Comparison of ENCODE assay signal across 17 cellular contexts in the genomic region with DNA sequence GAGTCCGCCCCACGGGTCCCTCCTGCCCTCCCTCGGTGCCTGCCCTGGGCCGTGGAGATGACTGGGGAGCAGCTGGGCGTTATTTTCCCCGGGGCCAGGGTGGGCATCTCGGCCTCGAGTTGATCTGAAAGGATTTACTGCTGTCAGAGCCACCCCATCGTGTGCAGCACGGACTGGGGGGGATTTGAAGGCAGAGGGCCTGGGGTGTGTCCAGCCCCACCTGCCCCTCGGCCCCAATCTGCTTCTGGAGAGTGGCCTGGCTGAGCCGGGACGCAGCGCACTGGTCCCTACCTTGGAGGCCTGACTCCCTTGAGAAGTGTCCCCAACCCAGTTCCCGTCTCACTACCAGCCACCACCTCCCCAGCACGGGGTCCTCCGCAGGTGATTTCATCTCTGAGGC. TPM values are rescaled to one million over a fixed set of nuclear protein-coding genes. Genes with fewer than 3 reads are reported as not detected.
DNase-seq lines count a peak whose midpoint lies in the region; ATAC-seq and TF ChIP-seq lines count a peak whose summit lies in the region.
"Had no signal": no experiment of that assay in that cellular context is flagged by ENCODE, and none has a peak within 500 bp of the region (broad histone marks: within the 10 kb centered on the region; RNA-seq: fewer than 3 reads in every experiment).

No MANE protein-coding gene starts in this region.

- intact Hi-C loops in CD8-positive, alpha-beta T cell (cut with DNase I, micrococcal nuclease), result no loop called here
- intact Hi-C loops in dendritic cell treated with granulocyte-macrophage colony-stimulating factor and Interleukin-4, amounts not matched to agents 40 ng/mL and 50 ng/mL, for 4 days (cut with micrococcal nuclease), result no loop called here

- H3K4me3 ChIP-seq in BLaER1, result no peak overlapping the region
- H3K4me3 ChIP-seq in CD8-positive, alpha-beta T cell (ENCODE audit: low read depth, low read length), result no peak overlapping the region
- H3K4me3 ChIP-seq: GM12878, SK-N-MC had no signal

- H3K4me3 Mint-ChIP-seq in CD8-positive, alpha-beta T cell, result no peak overlapping the region
- H3K4me3 Mint-ChIP-seq in dendritic cell treated with granulocyte-macrophage colony-stimulating factor and Interleukin-4, amounts not matched to agents 40 ng/mL and 50 ng/mL, for 4 days, result no peak overlapping the region
- H3K4me3 Mint-ChIP-seq in progenitor cell of endocrine pancreas (ENCODE audit: low read depth), result no peak overlapping the region
- H3K4me3 Mint-ChIP-seq: CD14-positive monocyte had no signal

- DNase-seq in CD8-positive, alpha-beta T cell, result no peak
- DNase-seq in progenitor cell of endocrine pancreas (ENCODE audit: low spot score, unreplicated experiment), result no peak
- DNase-seq in COR-L47 (lab: John Stamatoyannopoulos, UW), result no peak
- DNase-seq in NCI-H526 treated with DMSO at 0.1 percent for 48 hours (lab: John Stamatoyannopoulos, UW), result no peak
- no peak for DNase-seq in OCI-M2 (lab: John Stamatoyannopoulos, UW; ENCODE audit: unreplicated experiment)
- no peak for DNase-seq in hypothalamus (lab: John Stamatoyannopoulos, UW)
- DNase-seq: DND-41, HCEC 1CT, NCI-H1417, NCI-H2081, NCI-H510A, NCI-H82 had no signal

- no peak overlapping the region for H3K27ac ChIP-seq in BLaER1
- H3K27ac ChIP-seq in CD8-positive, alpha-beta T cell (ENCODE audit: low read depth, low read length), result no peak overlapping the region
- H3K27ac ChIP-seq: SK-N-MC had no signal

- H3K9me3 ChIP-seq in BLaER1, result no peaks in the 10 kb centered on the region
- H3K9me3 ChIP-seq in CD8-positive, alpha-beta T cell (ENCODE audit: low read length), result no peaks in the 10 kb centered on the region

- no peak for TF ChIP-seq CTCF in CD8-positive, alpha-beta T cell (IDR thresholded peaks at IDR 0.05)
- TF ChIP-seq CTCF in progenitor cell of endocrine pancreas (IDR thresholded peaks at IDR 0.05; ENCODE audit: unreplicated experiment), result no peak

- H4K20me1 ChIP-seq in BLaER1, result peaks cover 99% of the 10 kb centered on the region

- H3K36me3 Mint-ChIP-seq in CD8-positive, alpha-beta T cell, result peaks cover 4% of the 10 kb centered on the region
- peaks cover 46% of the 10 kb centered on the region for H3K36me3 Mint-ChIP-seq in dendritic cell treated with granulocyte-macrophage colony-stimulating factor and Interleukin-4, amounts not matched to agents 40 ng/mL and 50 ng/mL, for 4 days (ENCODE audit: low read depth)
- H3K36me3 Mint-ChIP-seq in progenitor cell of endocrine pancreas (ENCODE audit: insufficient read depth), result no peaks in the 10 kb centered on the region

- CTCF ChIA-PET in CD8-positive, alpha-beta T cell (lab: Charles Lee), result interaction anchor here (1.4 to 1.6 kb wide), 3 partner anchors 11 to 223 kb away, joined by 5 to 6 read pairs (median 6); partner anchors contain the start of gene PFKFB3

- H3K9ac ChIP-seq in BLaER1, result 0 out of 2 replicates have a peak overlapping the region, but pooled peaks have one; percentile 7

- ATAC-seq in CD8-positive, alpha-beta T cell, result no peak
- ATAC-seq: GM12878 had no signal

- POLR2A ChIA-PET in CD8-positive, alpha-beta T cell (lab: Charles Lee), result interaction anchor here (0.8 to 1.2 kb wide), 2 partner anchors 15 to 18 kb away, joined by 3 to 4 read pairs; no protein-coding TSS in a partner anchor

- peak overlapping the region; percentile 41 for H3K27ac Mint-ChIP-seq in CD8-positive, alpha-beta T cell
- peak overlapping the region; percentile 6 for H3K27ac Mint-ChIP-seq in dendritic cell treated with granulocyte-macrophage colony-stimulating factor and Interleukin-4, amounts not matched to agents 40 ng/mL and 50 ng/mL, for 4 days
- H3K27ac Mint-ChIP-seq in progenitor cell of endocrine pancreas, result peak overlapping the region; percentile 33

- peaks cover 38% of the 10 kb centered on the region for H3K36me3 ChIP-seq in BLaER1
- H3K36me3 ChIP-seq in CD8-positive, alpha-beta T cell (ENCODE audit: insufficient read depth, low read length), result no peaks in the 10 kb centered on the region

- H3K4me1 ChIP-seq in BLaER1, result peaks cover 68% of the 10 kb centered on the region
- peaks cover 10% of the 10 kb centered on the region for H3K4me1 ChIP-seq in CD8-positive, alpha-beta T cell (ENCODE audit: insufficient read depth, low read length)

- peaks cover 35% of the 10 kb centered on the region for H3K4me1 Mint-ChIP-seq in CD8-positive, alpha-beta T cell (ENCODE audit: low read depth)
- H3K4me1 Mint-ChIP-seq in dendritic cell treated with granulocyte-macrophage colony-stimulating factor and Interleukin-4, amounts not matched to agents 40 ng/mL and 50 ng/mL, for 4 days (ENCODE audit: low read depth), result peaks cover 54% of the 10 kb centered on the region
- H3K4me1 Mint-ChIP-seq in progenitor cell of endocrine pancreas (ENCODE audit: low read depth), result no peaks in the 10 kb centered on the region

- no peaks in the 10 kb centered on the region for H3K27me3 Mint-ChIP-seq in CD8-positive, alpha-beta T cell (ENCODE audit: low read depth)
- no peaks in the 10 kb centered on the region for H3K27me3 Mint-ChIP-seq in dendritic cell treated with granulocyte-macrophage colony-stimulating factor and Interleukin-4, amounts not matched to agents 40 ng/mL and 50 ng/mL, for 4 days
- H3K27me3 Mint-ChIP-seq in progenitor cell of endocrine pancreas, result no peaks in the 10 kb centered on the region

- no peaks in the 10 kb centered on the region for H3K27me3 ChIP-seq in BLaER1
- H3K27me3 ChIP-seq in CD8-positive, alpha-beta T cell (ENCODE audit: insufficient read depth, low read length), result no peaks in the 10 kb centered on the region

- H3K9me3 Mint-ChIP-seq in CD8-positive, alpha-beta T cell, result no peaks in the 10 kb centered on the region
- no peaks in the 10 kb centered on the region for H3K9me3 Mint-ChIP-seq in dendritic cell treated with granulocyte-macrophage colony-stimulating factor and Interleukin-4, amounts not matched to agents 40 ng/mL and 50 ng/mL, for 4 days
- H3K9me3 Mint-ChIP-seq in progenitor cell of endocrine pancreas (ENCODE audit: low read depth), result no peaks in the 10 kb centered on the region

- no peak overlapping the region for H3K4me2 ChIP-seq in BLaER1

RNA-seq across cellular contexts. Expression of gene PFKFB3, which starts 24.2 kb away (rescaled TPM):
- 100 to 1,000 TPM; 221 to 233 TPM for total RNA-seq in CD8-positive, alpha-beta T cell
- 63.9 and 64.5 TPM in 2 replicates for total RNA-seq in progenitor cell of endocrine pancreas
